Comparison of ENCODE assay signal across 1 cellular context in genomic region chr14:22427771-22428228, GRCh38.
A peak's percentile ranks its signal among the peaks of the same experiment; 100 is the strongest.
TF ChIP-seq lines count a peak whose summit lies in the region.

No MANE protein-coding gene starts in this region.

TF ChIP-seq in HepG2, 621 proteins besides CTCF, POLR2A, EP300 and RAD21 (continued from another document):
- TF ChIP-seq ARID5B (CRISPR knock-in tag; IDR thresholded peaks at IDR 0.05) (peak; percentile 89), GATAD2A (CRISPR knock-in tag; IDR thresholded peaks at IDR 0.05) (peak; percentile 84), ARID4A (CRISPR knock-in tag; IDR thresholded peaks at IDR 0.05; ENCODE audit: borderline replicate concordance) (peak; percentile 26; the same call in 1 of the 2 replicates), HINFP (CRISPR knock-in tag; IDR thresholded peaks at IDR 0.05; ENCODE audit: low read depth) (no peak), GATA4 (IDR thresholded peaks at IDR 0.05; ENCODE audit: borderline replicate concordance, low read depth) (no peak), TBP (CRISPR knock-in tag; IDR thresholded peaks at IDR 0.05) (no peak), ZNF766 (CRISPR knock-in tag; IDR thresholded peaks at IDR 0.05; ENCODE audit: borderline replicate concordance) (no peak), ZNF557 (CRISPR knock-in tag; IDR thresholded peaks at IDR 0.05) (0 out of 2 replicates have a peak, but pooled peaks have one; percentile 15), TSC22D2 (CRISPR knock-in tag; IDR thresholded peaks at IDR 0.05; ENCODE audit: borderline replicate concordance) (no peak), ZNF101 (CRISPR knock-in tag; IDR thresholded peaks at IDR 0.05; ENCODE audit: borderline replicate concordance, low read depth) (0 out of 2 replicates have a peak, but pooled peaks have one; percentile 41), ZNF614 (CRISPR knock-in tag; IDR thresholded peaks at IDR 0.05; ENCODE audit: borderline replicate concordance) (peak; percentile 51; the same call in 1 of the 2 replicates), ZMYM3 (CRISPR knock-in tag; IDR thresholded peaks at IDR 0.05) (0 out of 2 replicates have a peak, but pooled peaks have one; percentile 38), FOSL2 (CRISPR knock-in tag; IDR thresholded peaks at IDR 0.05) (peak; percentile 41; the same call in 1 of the 2 replicates), ZBTB8A (CRISPR knock-in tag; IDR thresholded peaks at IDR 0.05; ENCODE audit: borderline replicate concordance, low read depth) (no peak), TAF1 (CRISPR knock-in tag; IDR thresholded peaks at IDR 0.05) (no peak)
